ENCODE assay signal across 8 cellular contexts in genomic region chr9:125189011-125189360, GRCh38. TPM values are rescaled to one million over a fixed set of nuclear protein-coding genes. Genes with fewer than 3 reads are reported as not detected.
DNase-seq lines count a peak whose midpoint lies in the region; ATAC-seq and TF ChIP-seq lines count a peak whose summit lies in the region.

No MANE protein-coding gene starts in this region.

- TF ChIP-seq POLR2A in gastroesophageal sphincter (IDR thresholded peaks at IDR 0.05) (no peak), ovary (IDR thresholded peaks at IDR 0.05) (no peak)

- no peak for TF ChIP-seq EP300 in gastroesophageal sphincter (IDR thresholded peaks at IDR 0.05)
- TF ChIP-seq EP300 in ovary (IDR thresholded peaks at IDR 0.05) = no peak

- H3K4me1 ChIP-seq in HUES48 (ENCODE audit: control insufficient read depth, insufficient read depth, low read length) (peaks cover 5% of the 10 kb centered on the region; the same call in 1 of the 2 replicates), gastroesophageal sphincter (peaks cover 3 to 63% (median 20%) of the 10 kb centered on the region in 3 donors), ovary (ENCODE audit: insufficient read depth) (peaks cover 8% of the 10 kb centered on the region)

- peak overlapping the region; percentile 93 for H3K4me3 Mint-ChIP-seq in activated T-cell treated with anti-CD3 and anti-CD28 coated beads, Interleukin-2, amount 50 U/mL, for 4 hours

- H3K36me3 Mint-ChIP-seq in activated T-cell treated with anti-CD3 and anti-CD28 coated beads, Interleukin-2, amount 50 U/mL, for 4 hours (ENCODE audit: insufficient read depth) = peaks cover 3% of the 10 kb centered on the region

- H3K4me1 Mint-ChIP-seq in activated T-cell treated with anti-CD3 and anti-CD28 coated beads, Interleukin-2, amount 50 U/mL, for 4 hours (ENCODE audit: low read depth) = peaks cover 50% of the 10 kb centered on the region

- peak; percentile 19 for DNase-seq in AG20443 (ENCODE audit: low spot score)
- DNase-seq in activated T-cell treated with anti-CD3 and anti-CD28 coated beads, Interleukin-2, amount 50 U/mL, for 4 hours = peak; percentile 8
- no peak for DNase-seq in ovary
- DNase-seq in NCI-H1930 (lab: John Stamatoyannopoulos, UW) = no peak
- no peak for DNase-seq in KG1 (lab: John Stamatoyannopoulos, UW)

- H3K9me3 Mint-ChIP-seq in activated T-cell treated with anti-CD3 and anti-CD28 coated beads, Interleukin-2, amount 50 U/mL, for 4 hours = no peaks in the 10 kb centered on the region

- H3K9ac ChIP-seq in HUES48 (ENCODE audit: low read depth, low read length) = peak overlapping the region; percentile 92

- TF ChIP-seq CTCF in gastroesophageal sphincter (IDR thresholded peaks at IDR 0.05) (no peak), ovary (IDR thresholded peaks at IDR 0.05) (no peak)

- H3K36me3 ChIP-seq in HUES48 (ENCODE audit: control insufficient read depth, insufficient read depth, low read length) = no peaks in the 10 kb centered on the region
- no peaks in the 10 kb centered on the region for H3K36me3 ChIP-seq in gastroesophageal sphincter
- H3K36me3 ChIP-seq in ovary = no peaks in the 10 kb centered on the region

- no peaks in the 10 kb centered on the region for H3K27me3 ChIP-seq in HUES48 (ENCODE audit: control insufficient read depth, insufficient read depth, low read length)
- H3K27me3 ChIP-seq in gastroesophageal sphincter = no peaks in the 10 kb centered on the region
- H3K27me3 ChIP-seq in ovary = no peaks in the 10 kb centered on the region

- H3K27me3 Mint-ChIP-seq in activated T-cell treated with anti-CD3 and anti-CD28 coated beads, Interleukin-2, amount 50 U/mL, for 4 hours (ENCODE audit: low read depth) = no peaks in the 10 kb centered on the region

- 0% methylated on average over 9 to 10 of the region's 26 CpGs for WGBS in gastroesophageal sphincter (ENCODE audit: low coverage in 1 of 2), 2 donors
- 0 to 1% (median 1%) methylated on average over 25 to 26 of the region's 26 CpGs for WGBS in ovary, 3 donors

- H3K27ac ChIP-seq in HUES48 (ENCODE audit: low read depth, low read length) = peak overlapping the region; percentile 97
- peak overlapping the region; percentile 86 to 98 (median 96) for H3K27ac ChIP-seq in gastroesophageal sphincter
- H3K27ac ChIP-seq in ovary = peak overlapping the region; percentile 75 to 87

- intact Hi-C loops in ovary (cut with DNase I) = loop anchor here in 1 of 4 donors (2.0 kb wide), 1 partner anchor 52 kb away; the partner anchor contains the start of gene HSPA5

- H3K9me3 ChIP-seq in HUES48 (ENCODE audit: control insufficient read depth, insufficient read depth, low read length) (no peaks in the 10 kb centered on the region), gastroesophageal sphincter (no peaks in the 10 kb centered on the region), ovary (no peaks in the 10 kb centered on the region)

- ATAC-seq in GM19452 (IDR thresholded peaks at IDR 0.05; ENCODE audit: unreplicated experiment) = peak; percentile 18
- peak; percentile 9 to 25 for ATAC-seq in activated T-cell treated with anti-CD3 and anti-CD28 coated beads, Interleukin-2, amount 50 U/mL, for 4 hours
- ATAC-seq in gastroesophageal sphincter = no peak

- H3K4me3 ChIP-seq in HUES48 (ENCODE audit: low read depth, low read length) (peak overlapping the region; percentile 95), gastroesophageal sphincter (peak overlapping the region; percentile 72 to 99), ovary (peak overlapping the region; percentile 97)

RNA-seq across cellular contexts. Expression of gene PPP6C, which starts 0.6 kb away (rescaled TPM):
- total RNA-seq in activated T-cell treated with anti-CD3 and anti-CD28 coated beads, Interleukin-2, amount 50 U/mL, for 4 hours = 10 to 100 TPM; 50.1 to 52.4 (median 51.4) TPM
- total RNA-seq in gastroesophageal sphincter (10 to 100 TPM; 28.5 to 49.9 (median 38.0) TPM), ovary (10 to 100 TPM; 26.8 to 39.8 (median 34.6) TPM)
- polyA plus RNA-seq in ovary = 10 to 100 TPM; 18.2 to 46.6 TPM

RNA-seq across cellular contexts. Expression of gene RABEPK, which starts 11.4 kb away (rescaled TPM):
- 10 to 100 TPM; 44.7 to 63.8 (median 55.4) TPM for total RNA-seq in activated T-cell treated with anti-CD3 and anti-CD28 coated beads, Interleukin-2, amount 50 U/mL, for 4 hours
- total RNA-seq in gastroesophageal sphincter (10 to 100 TPM; 10.9 to 16.5 (median 13.4) TPM), ovary (10 to 100 TPM in 4 of 7 donors, 1 to 10 TPM in 3; 7.7 to 24.4 (median 13.8) TPM)
- polyA plus RNA-seq in ovary = 10 to 100 TPM; 15.0 to 21.3 TPM

RNA-seq across cellular contexts. Expression of gene SCAI, which starts 45.7 kb away (rescaled TPM):
- 1 to 10 TPM; 4.1 to 5.9 (median 5.0) TPM for total RNA-seq in activated T-cell treated with anti-CD3 and anti-CD28 coated beads, Interleukin-2, amount 50 U/mL, for 4 hours
- 10 to 100 TPM in 1 of 4 donors, 1 to 10 TPM in 3; 6.9 to 15.9 (median 7.7) TPM for total RNA-seq in gastroesophageal sphincter
- 10 to 100 TPM in 3 of 7 donors, 1 to 10 TPM in 4; 8.1 to 13.3 (median 9.8) TPM for total RNA-seq in ovary
- polyA plus RNA-seq in ovary = 1 to 10 TPM; 3.1 to 4.4 TPM

RNA-seq across cellular contexts. Expression of gene HSPA5, which starts 52.2 kb away (rescaled TPM):
- 100 to 1,000 TPM; 303 to 366 (median 310) TPM for total RNA-seq in activated T-cell treated with anti-CD3 and anti-CD28 coated beads, Interleukin-2, amount 50 U/mL, for 4 hours
- total RNA-seq in gastroesophageal sphincter = 10 to 100 TPM; 53.7 to 88.5 (median 81.5) TPM
- 100 to 1,000 TPM in 6 of 7 donors, 10 to 100 TPM in 1; 67.1 to 250 (median 147) TPM for total RNA-seq in ovary
- polyA plus RNA-seq in ovary = 100 to 1,000 TPM; 111 to 309 TPM

Comparison
In these comparisons a context has a peak if more than half of its experiments do, and no peak if none do; other contexts are left out.
1. DNase-seq: peak in AG20443 (single experiment) and activated T-cell treated with anti-CD3 and anti-CD28 coated beads, Interleukin-2, amount 50 U/mL, for 4 hours (single experiment); none in ovary (0 of 5), NCI-H1930 (0 of 2) and KG1 (single experiment).
2. Peak in every context shown above with its lines, with median percentiles within 50 percentile points of each other: H3K27ac ChIP-seq and H3K4me3 ChIP-seq.